ENCODE assay signal across 20 cellular contexts in the genomic region with DNA sequence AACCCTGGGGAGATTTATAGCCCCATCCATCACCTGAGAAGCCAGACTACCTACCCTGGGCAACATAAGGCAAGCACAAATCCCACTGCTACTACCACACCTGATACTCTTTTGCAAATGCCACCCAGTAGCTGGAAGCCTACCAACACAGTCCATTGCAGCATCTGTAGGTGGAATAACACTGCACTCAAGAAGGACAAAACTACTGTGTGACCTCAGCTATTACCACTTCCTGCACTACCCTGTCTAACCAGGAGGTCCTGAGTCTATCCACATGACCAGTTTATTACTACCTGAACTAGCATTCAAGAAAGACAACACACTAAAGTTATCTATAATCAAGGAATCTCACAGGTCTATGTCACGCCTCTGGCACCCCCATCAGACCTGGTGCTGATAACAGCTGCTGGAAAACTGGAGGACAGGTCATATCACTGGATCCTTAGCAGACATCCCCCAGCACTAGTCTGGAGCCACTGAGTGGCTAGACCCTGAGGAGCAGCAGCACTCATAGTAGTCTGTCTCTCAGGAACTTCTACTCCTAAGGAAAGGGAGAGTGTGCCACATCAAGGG. TPM values are rescaled to one million over a fixed set of nuclear protein-coding genes. Genes with fewer than 3 reads are reported as not detected.
DNase-seq lines count a peak whose midpoint lies in the region; ATAC-seq and TF ChIP-seq lines count a peak whose summit lies in the region.
"Had no signal": no experiment of that assay in that cellular context is flagged by ENCODE, and none has a peak within 500 bp of the region (broad histone marks: within the 10 kb centered on the region; RNA-seq: fewer than 3 reads in every experiment).

No MANE protein-coding gene starts in this region.

- no peaks in the 10 kb centered on the region for H4K20me1 ChIP-seq in hepatocyte (ENCODE audit: insufficient read depth, poor library complexity, severe bottlenecking)

- H3K79me2 ChIP-seq in hepatocyte: no peaks in the 10 kb centered on the region

- WGBS in hepatocyte (ENCODE audit: low lambda C conversion rate, missing lambda C conversion rate): 81% methylated on average over 1 of the region's 1 CpG
- WGBS in lower leg skin, 2 donors: 82% methylated on average over 1 of the region's 1 CpG

- H3K4me2 ChIP-seq in hepatocyte: no peak overlapping the region

- peak overlapping the region; percentile 25 for H3K27ac Mint-ChIP-seq in MCF 10A (ENCODE audit: low read depth, unreplicated experiment)
- H3K27ac Mint-ChIP-seq in activated CD8-positive, alpha-beta T cell treated with anti-CD3 and anti-CD28 coated beads, Interleukin-2, amount 10 ng/mL, durations not matched to agents 7 days and 5 days: no peak overlapping the region
- H3K27ac Mint-ChIP-seq: CD8-positive, alpha-beta T cell; T-helper 17 cell had no signal

- DNase-seq in HL-60 (ENCODE audit: low read depth in 1 of 2, low spot score in 1 of 2): peak in 1 of 2 experiments; percentile 18
- no peak for DNase-seq in MCF 10A (ENCODE audit: unreplicated experiment)
- no peak for DNase-seq in hepatocyte (ENCODE audit: low spot score)
- no peak for DNase-seq in lower leg skin (ENCODE audit: low spot score in 2 of 2)
- DNase-seq in NCI-H446 treated with DMSO at 0.1 percent for 48 hours (lab: John Stamatoyannopoulos, UW): no peak
- no peak for DNase-seq in activated CD4-positive, CD25-positive, alpha-beta regulatory T cell treated with anti-CD3 and anti-CD28 coated beads, Interleukin-2, amount 50 U/mL, for 72 hours
- DNase-seq in activated CD8-positive, alpha-beta T cell treated with anti-CD3 and anti-CD28 coated beads, Interleukin-2, amount 10 ng/mL, durations not matched to agents 7 days and 5 days: no peak
- DNase-seq: activated CD8-positive, alpha-beta memory T cell treated with anti-CD3 and anti-CD28 coated beads, Interleukin-2, amount 50 U/mL, for 48 hours; CD8-positive, alpha-beta T cell; DMS79; effector CD8-positive, alpha-beta T cell; NCI-H1105; NCI-H2029 treated with DMSO at 0.1 percent for 48 hours; Peyer's patch; T-helper 17 cell had no signal

- no peaks in the 10 kb centered on the region for H3K27me3 Mint-ChIP-seq in MCF 10A (ENCODE audit: insufficient read depth, unreplicated experiment)
- H3K27me3 Mint-ChIP-seq in activated CD8-positive, alpha-beta T cell treated with anti-CD3 and anti-CD28 coated beads, Interleukin-2, amount 10 ng/mL, durations not matched to agents 7 days and 5 days (ENCODE audit: low read depth): peaks cover 28% of the 10 kb centered on the region

- no peak for TF ChIP-seq CTCF in HL-60 (IDR thresholded peaks at IDR 0.05; ENCODE audit: insufficient read depth, low read length)
- no peak for TF ChIP-seq CTCF in MCF 10A (IDR thresholded peaks at IDR 0.05; ENCODE audit: unreplicated experiment)
- TF ChIP-seq CTCF in hepatocyte (IDR thresholded peaks at IDR 0.05; ENCODE audit: poor library complexity): no peak
- TF ChIP-seq CTCF in lower leg skin (IDR thresholded peaks at IDR 0.05): no peak

- no TSS peak for BruUV-seq in MCF 10A (replicated peaks; lab: Mats Ljungman, UMichigan)

- TF ChIP-seq POLR2A in lower leg skin (IDR thresholded peaks at IDR 0.05): no peak

- no peaks in the 10 kb centered on the region for H3K36me3 Mint-ChIP-seq in MCF 10A (ENCODE audit: insufficient read depth, unreplicated experiment)
- H3K36me3 Mint-ChIP-seq in activated CD8-positive, alpha-beta T cell treated with anti-CD3 and anti-CD28 coated beads, Interleukin-2, amount 10 ng/mL, durations not matched to agents 7 days and 5 days (ENCODE audit: low read depth): no peaks in the 10 kb centered on the region
- H3K36me3 Mint-ChIP-seq: CD8-positive, alpha-beta T cell had no signal

- H3K9me3 Mint-ChIP-seq in MCF 10A (ENCODE audit: unreplicated experiment): no peaks in the 10 kb centered on the region
- H3K9me3 Mint-ChIP-seq in activated CD8-positive, alpha-beta T cell treated with anti-CD3 and anti-CD28 coated beads, Interleukin-2, amount 10 ng/mL, durations not matched to agents 7 days and 5 days (ENCODE audit: insufficient read depth): peaks cover 5% of the 10 kb centered on the region

- ATAC-seq in activated CD8-positive, alpha-beta T cell treated with anti-CD3 and anti-CD28 coated beads, Interleukin-2, amount 10 ng/mL, durations not matched to agents 7 days and 5 days: no peak
- ATAC-seq: CD8-positive, alpha-beta T cell; GM12878; T-helper 17 cell had no signal

- H3K4me3 Mint-ChIP-seq in MCF 10A (ENCODE audit: unreplicated experiment): peak overlapping the region; percentile 38
- no peak overlapping the region for H3K4me3 Mint-ChIP-seq in activated CD8-positive, alpha-beta T cell treated with anti-CD3 and anti-CD28 coated beads, Interleukin-2, amount 10 ng/mL, durations not matched to agents 7 days and 5 days
- H3K4me3 Mint-ChIP-seq: CD8-positive, alpha-beta T cell; T-helper 17 cell had no signal

- POLR2A ChIA-PET in MCF 10A (lab: Yijun Ruan, JAX): interaction anchor here (0.9 to 2.4 kb wide), 6 partner anchors 10 to 35 kb away, joined by 3 to 10 read pairs (median 4); no protein-coding TSS in a partner anchor
- POLR2A ChIA-PET in activated CD8-positive, alpha-beta T cell treated with anti-CD3 and anti-CD28 coated beads, Interleukin-2, amount 10 ng/mL, durations not matched to agents 7 days and 5 days (lab: Charles Lee): no interaction called here

- no peak overlapping the region for H2AFZ ChIP-seq in hepatocyte

- no peaks in the 10 kb centered on the region for H3K27me3 ChIP-seq in HL-60 (ENCODE audit: insufficient read depth, poor library complexity, severe bottlenecking)
- H3K27me3 ChIP-seq in hepatocyte: no peaks in the 10 kb centered on the region
- no peaks in the 10 kb centered on the region for H3K27me3 ChIP-seq in stomach smooth muscle (ENCODE audit: control insufficient read depth in 1 of 2, insufficient read depth in 2 of 2, low read length in 2 of 2)
- H3K27me3 ChIP-seq: Peyer's patch had no signal

- no peaks in the 10 kb centered on the region for H3K9me2 ChIP-seq in hepatocyte (replicated peaks; ENCODE audit: insufficient read depth)

- H3K36me3 ChIP-seq in hepatocyte (replicated peaks; ENCODE audit: insufficient read depth, low read depth) (no peaks in the 10 kb centered on the region), stomach smooth muscle (ENCODE audit: control insufficient read depth in 2 of 2, insufficient read depth in 2 of 2, low read length in 2 of 2) (no peaks in the 10 kb centered on the region)
- H3K36me3 ChIP-seq: Peyer's patch had no signal

- CTCF ChIA-PET in MCF 10A (lab: Yijun Ruan, JAX): interaction anchor here (0.6 to 3.2 kb wide), 12 partner anchors 11 to 351 kb away, joined by 3 to 17 read pairs (median 4); a partner anchor contains a TSS
- CTCF ChIA-PET in activated CD8-positive, alpha-beta T cell treated with anti-CD3 and anti-CD28 coated beads, Interleukin-2, amount 10 ng/mL, durations not matched to agents 7 days and 5 days (lab: Charles Lee): interaction anchor here (2.0 kb wide), 1 partner anchor 11 kb away, joined by 6 read pairs; no protein-coding TSS in a partner anchor

- intact Hi-C loops in MCF 10A (cut with micrococcal nuclease) (no loop called here), lower leg skin (cut with DNase I; ENCODE audit: low total_unique reads) (no loop called here)

- H3K9me3 ChIP-seq in hepatocyte (ENCODE audit: low read depth) (no peaks in the 10 kb centered on the region), stomach smooth muscle (ENCODE audit: control insufficient read depth in 2 of 2, low read length in 2 of 2) (no peaks in the 10 kb centered on the region)
- H3K9me3 ChIP-seq: Peyer's patch had no signal

- peaks cover 24% of the 10 kb centered on the region for H3K4me1 ChIP-seq in hepatocyte (ENCODE audit: insufficient read depth)
- H3K4me1 ChIP-seq in stomach smooth muscle (ENCODE audit: control insufficient read depth, insufficient read depth, low read length): peaks cover 22% of the 10 kb centered on the region

- peak overlapping the region; percentile 55 for H3K27ac ChIP-seq in HL-60 (replicated peaks)
- peak overlapping the region; percentile 13 for H3K27ac ChIP-seq in hepatocyte
- peak overlapping the region; percentile 67 for H3K27ac ChIP-seq in stomach smooth muscle (ENCODE audit: low read length)

- peaks cover 20% of the 10 kb centered on the region for H3K4me1 Mint-ChIP-seq in MCF 10A (ENCODE audit: insufficient read depth, unreplicated experiment)
- peaks cover 7% of the 10 kb centered on the region for H3K4me1 Mint-ChIP-seq in activated CD8-positive, alpha-beta T cell treated with anti-CD3 and anti-CD28 coated beads, Interleukin-2, amount 10 ng/mL, durations not matched to agents 7 days and 5 days (ENCODE audit: low read depth)
- H3K4me1 Mint-ChIP-seq: T-helper 17 cell had no signal

- H3K4me3 ChIP-seq in HL-60 (replicated peaks; ENCODE audit: insufficient read depth, low read length) (no peak overlapping the region), hepatocyte (no peak overlapping the region), stomach smooth muscle (ENCODE audit: low read length in 2 of 2) (peak overlapping the region in 1 of 2 donors; percentile 57), lower leg skin (ENCODE audit: low read depth, poor library complexity, severe bottlenecking) (no peak overlapping the region)
- H3K4me3 ChIP-seq: GM12878, Peyer's patch had no signal

- H3K9ac ChIP-seq in stomach smooth muscle (ENCODE audit: low read length in 2 of 2): no peak overlapping the region

RNA-seq across cellular contexts. Expression of a gene that starts 2.9 kb away (rescaled TPM):
- total RNA-seq in MCF 10A (2022) (not detected in 2 replicates), hepatocyte (3.0 and 6.4 TPM in 2 replicates), lower leg skin (1 to 10 TPM in 2 of 4 donors, under 1 TPM in 2; 0.08 to 5.5 (median 0.96) TPM)
- 3.6 and 4.2 TPM in 2 replicates for polyA plus RNA-seq in hepatocyte
- total RNA-seq in activated CD8-positive, alpha-beta T cell treated with anti-CD3 and anti-CD28 coated beads, Interleukin-2, amount 10 ng/mL, durations not matched to agents 7 days and 5 days: not detected
- total RNA-seq: CD8-positive, alpha-beta T cell; fibroblast of lung; GM12878; SK-MEL-5; T-helper 17 cell had no signal
- polyA plus RNA-seq: GM12878, neural cell had no signal

RNA-seq across cellular contexts. Expression of a gene that starts 28.3 kb away (rescaled TPM):
- total RNA-seq in MCF 10A (2022) (not detected in 2 replicates), hepatocyte (1.1 and 2.3 TPM in 2 replicates), lower leg skin (10 to 100 TPM in 1 of 4 donors, 1 to 10 TPM in 3; 4.8 to 14.1 (median 6.7) TPM)
- polyA plus RNA-seq in hepatocyte: 1.3 and 2.3 TPM in 2 replicates
- total RNA-seq in activated CD8-positive, alpha-beta T cell treated with anti-CD3 and anti-CD28 coated beads, Interleukin-2, amount 10 ng/mL, durations not matched to agents 7 days and 5 days: not detected
- total RNA-seq: fibroblast of lung, GM12878, SK-MEL-5 had no signal
- polyA plus RNA-seq: GM12878, neural cell had no signal

Comparison
In these comparisons a context has a peak if more than half of its experiments do, and no peak if none do; other contexts are left out.
1. H3K27ac ChIP-seq: peak in every context shown above with its lines; median percentile 67 in stomach smooth muscle; 55 in HL-60; 13 in hepatocyte.